Comparison of ENCODE assay signal across 1 cellular context in the genomic region with DNA sequence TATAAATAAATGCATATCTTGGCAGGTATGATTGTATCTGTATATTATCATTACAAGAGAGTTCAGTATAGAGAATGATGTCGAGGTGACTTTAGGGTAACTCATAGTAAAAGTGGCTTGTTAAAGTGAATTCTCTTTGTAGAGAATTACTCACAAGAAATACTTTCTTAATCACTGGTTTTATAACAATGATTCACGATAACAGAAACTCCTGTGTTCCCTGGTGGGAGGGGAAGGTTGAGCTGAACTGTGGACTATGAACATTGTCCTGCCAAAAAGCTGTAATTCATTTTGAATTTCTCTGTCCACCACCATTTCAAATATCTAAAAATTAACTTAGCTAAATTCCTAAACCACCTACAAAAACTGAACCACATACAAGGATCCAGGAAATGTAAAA.
A peak's percentile ranks its signal among the peaks of the same experiment; 100 is the strongest.
TF ChIP-seq lines count a peak whose summit lies in the region.

No MANE protein-coding gene starts in this region.

TF ChIP-seq in HCT116, 20 proteins besides CTCF, POLR2A, EP300 and RAD21:
- peak; percentile 9; the same call in 1 of the 2 replicates for TF ChIP-seq FOSL1 (IDR thresholded peaks at IDR 0.05; ENCODE audit: low read depth)
- no peak for TF ChIP-seq SP1 (IDR thresholded peaks at IDR 0.05; ENCODE audit: low read depth)
TF ChIP-seq in HCT116: peak in this region for 1.
